In the genomic region with DNA sequence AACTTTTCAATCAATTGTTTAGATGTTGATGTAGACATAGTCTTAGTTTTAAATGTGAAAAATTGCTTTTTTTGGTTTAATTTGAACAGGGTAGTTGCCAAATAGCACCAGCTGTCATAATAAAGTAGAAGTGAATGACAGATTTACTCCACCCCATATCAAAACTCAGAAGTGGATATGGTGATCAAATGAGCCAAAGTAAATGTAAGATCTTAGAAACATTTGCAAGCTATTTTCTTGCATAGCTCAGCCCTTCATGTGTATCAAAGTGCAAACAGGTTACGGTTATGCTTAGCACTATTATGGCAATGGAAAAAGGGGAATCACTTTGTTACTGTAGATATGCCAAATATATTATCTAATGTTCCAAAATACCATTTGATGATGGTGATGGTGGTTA, we compare ENCODE assay signal across 30 cellular contexts.
"Had no signal": no experiment of that assay in that cellular context is flagged by ENCODE, and none has a peak within 500 bp of the region (broad histone marks: within the 10 kb centered on the region; RNA-seq: fewer than 3 reads in every experiment).

No MANE protein-coding gene starts in this region.

- ATAC-seq: activated CD4-positive, CD25-positive, alpha-beta regulatory T cell treated with anti-CD3 and anti-CD28 coated beads, Interleukin-2, amount 50 U/mL, for 24 hours; activated CD8-positive, alpha-beta T cell treated with anti-CD3 and anti-CD28 coated beads for 36 hours; activated T-cell treated with anti-CD3 and anti-CD28 coated beads, Interleukin-2, amount 50 U/mL, for 4 hours; activated T-helper 17 cell treated with anti-CD3 and anti-CD28 coated beads, Interleukin-2, amount 50 U/mL, for 72 hours; gastroesophageal sphincter; T-helper 17 cell had no signal

- H3K27ac ChIP-seq: brain microvascular endothelial cell, dorsolateral prefrontal cortex, epithelial cell of prostate, esophagus squamous epithelium, gastroesophageal sphincter, WERI-Rb-1 had no signal

- H3K27ac Mint-ChIP-seq: activated B cell treated with CpG ODN at 0.5 μM for 24 hours; activated CD8-positive, alpha-beta T cell treated with anti-CD3 and anti-CD28 coated beads for 36 hours; activated naive CD8-positive, alpha-beta T cell; activated T-helper 17 cell treated with anti-CD3 and anti-CD28 coated beads, Interleukin-2, amount 50 U/mL, for 72 hours; T-helper 17 cell; T-helper 2 cell treated with Interferon-gamma antibody and Interleukin-4, amounts not matched to agents 5 μg/mL and 100 μg/mL, for 36 hours had no signal

- H3K9me3 ChIP-seq: esophagus squamous epithelium, gastroesophageal sphincter had no signal

- H3K4me3 ChIP-seq: dorsolateral prefrontal cortex, esophagus squamous epithelium, gastroesophageal sphincter had no signal

- H3K27me3 Mint-ChIP-seq: activated B cell treated with CpG ODN at 0.5 μM for 24 hours; activated CD8-positive, alpha-beta T cell treated with anti-CD3 and anti-CD28 coated beads for 36 hours; activated T-helper 17 cell treated with anti-CD3 and anti-CD28 coated beads, Interleukin-2, amount 50 U/mL, for 72 hours; T-helper 17 cell had no signal

- H3K4me1 ChIP-seq: esophagus squamous epithelium, gastroesophageal sphincter had no signal

- DNase-seq: activated B cell treated with CpG ODN at 0.5 μM for 24 hours; activated CD4-positive, alpha-beta T cell treated with anti-CD3 and anti-CD28 coated beads for 48 hours; activated CD4-positive, alpha-beta T cell treated with anti-CD3 and anti-CD28 coated beads, Interleukin-2, amount 50 U/mL, for 1 hour; activated CD4-positive, alpha-beta T cell treated with anti-CD3 and anti-CD28 coated beads, Interleukin-2, amount 50 U/mL, for 48 hours; activated CD8-positive, alpha-beta memory T cell treated with anti-CD3 and anti-CD28 coated beads for 24 hours; activated CD8-positive, alpha-beta T cell treated with anti-CD3 and anti-CD28 coated beads for 36 hours; activated effector memory CD4-positive, alpha-beta T cell treated with Interleukin-2 at 50 U/mL for 16 hours; activated gamma-delta T cell treated with Interleukin-2 at 50 U/mL for 16 hours; activated naive CD4-positive, alpha-beta T cell treated with anti-CD3 and anti-CD28 coated beads, Interleukin-2, amount 50 U/mL, for 16 hours; activated naive CD4-positive, alpha-beta T cell treated with Interleukin-2 at 50 U/mL for 16 hours; activated T-cell treated with anti-CD3 and anti-CD28 coated beads, Interleukin-2, amount 50 U/mL, for 4 hours; amniotic stem cell; anterior cingulate cortex; brain microvascular endothelial cell; caudate nucleus; cortex of kidney; dorsolateral prefrontal cortex; effector memory CD4-positive, alpha-beta T cell; esophagus squamous epithelium; foreskin melanocyte; T-helper 1 cell; T-helper 17 cell; T1000; WERI-Rb-1 had no signal

- H3K27me3 ChIP-seq: brain microvascular endothelial cell, dorsolateral prefrontal cortex, esophagus squamous epithelium, gastroesophageal sphincter had no signal

- H3K9me3 Mint-ChIP-seq: activated CD8-positive, alpha-beta T cell treated with anti-CD3 and anti-CD28 coated beads for 36 hours; activated T-cell treated with anti-CD3 and anti-CD28 coated beads, Interleukin-2, amount 50 U/mL, for 4 hours had no signal

- H3K4me1 Mint-ChIP-seq: activated T-helper 17 cell treated with anti-CD3 and anti-CD28 coated beads, Interleukin-2, amount 50 U/mL, for 72 hours; T-helper 17 cell had no signal

- H3K4me3 Mint-ChIP-seq: activated B cell treated with CpG ODN at 0.5 μM for 24 hours; activated CD8-positive, alpha-beta T cell treated with anti-CD3 and anti-CD28 coated beads for 36 hours; activated naive CD8-positive, alpha-beta T cell; activated T-cell treated with anti-CD3 and anti-CD28 coated beads, Interleukin-2, amount 50 U/mL, for 4 hours; activated T-helper 17 cell treated with anti-CD3 and anti-CD28 coated beads, Interleukin-2, amount 50 U/mL, for 72 hours; T-helper 17 cell; T-helper 2 cell treated with Interferon-gamma antibody and Interleukin-4, amounts not matched to agents 5 μg/mL and 100 μg/mL, for 36 hours had no signal

- H3K36me3 ChIP-seq: brain microvascular endothelial cell, esophagus squamous epithelium, gastroesophageal sphincter, WERI-Rb-1 had no signal
